Comparison of ENCODE assay signal across 15 cellular contexts in the genomic region with DNA sequence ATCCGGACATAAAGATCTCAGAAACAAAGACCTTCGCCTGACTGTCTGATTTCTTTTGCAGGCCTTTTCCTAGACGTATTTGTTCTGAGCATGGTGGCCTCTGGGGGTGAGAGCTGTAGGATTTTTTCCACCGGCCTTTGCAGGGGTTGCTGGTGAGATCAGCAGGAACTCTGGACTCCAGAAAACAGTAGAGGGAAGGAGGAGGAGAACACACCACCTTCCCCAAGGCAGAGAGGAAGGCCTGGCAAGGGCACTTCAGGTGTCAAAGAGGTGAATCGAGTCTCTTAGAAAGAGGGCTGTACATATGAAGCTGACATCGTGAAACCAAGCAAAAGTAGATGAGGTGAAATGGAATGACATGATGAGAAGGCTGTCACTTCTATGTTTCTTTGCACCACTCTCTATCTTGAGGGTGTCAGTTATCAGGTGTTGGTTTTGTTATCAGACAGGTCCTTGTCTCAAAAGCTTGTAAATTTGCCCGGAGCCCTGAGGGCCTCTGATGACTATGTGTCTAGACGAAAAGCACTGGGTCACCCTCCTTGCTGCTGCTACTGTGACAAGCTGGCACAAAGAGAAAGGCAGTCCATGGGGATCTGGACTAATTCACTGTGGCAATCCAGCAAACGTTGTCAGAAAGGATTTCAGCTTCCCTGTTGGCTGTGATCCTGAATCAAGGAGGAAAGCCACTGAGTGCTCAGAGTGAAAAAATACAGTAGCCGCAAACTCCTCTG.
"Had no signal": no experiment of that assay in that cellular context is flagged by ENCODE, and none has a peak within 500 bp of the region (broad histone marks: within the 10 kb centered on the region; RNA-seq: fewer than 3 reads in every experiment).

No MANE protein-coding gene starts in this region.

- H3K4me3 ChIP-seq: skin epidermis, stomach, thoracic aorta had no signal

- H3K9ac ChIP-seq: parathyroid adenoma had no signal

- H3K4me1 ChIP-seq: parathyroid adenoma, stomach had no signal

- H3K9me3 Mint-ChIP-seq: activated CD4-positive, alpha-beta memory T cell treated with anti-CD3 and anti-CD28 coated beads, Interleukin-2, amount 10 ng/mL, durations not matched to agents 7 days and 5 days; memory B cell had no signal

- DNase-seq: activated CD4-positive, alpha-beta memory T cell treated with anti-CD3 and anti-CD28 coated beads, Interleukin-2, amount 10 ng/mL, durations not matched to agents 7 days and 5 days; activated CD4-positive, alpha-beta T cell treated with anti-CD3 and anti-CD28 coated beads for 1 hour; activated gamma-delta T cell; activated T-cell treated with anti-CD3 and anti-CD28 coated beads, Interleukin-2, amount 50 U/mL, for 48 hours; amygdala; brain microvascular endothelial cell; dermis blood vessel endothelial cell; glutamatergic neuron; stomach had no signal

- H3K4me1 Mint-ChIP-seq: activated CD4-positive, alpha-beta memory T cell treated with anti-CD3 and anti-CD28 coated beads, Interleukin-2, amount 10 ng/mL, durations not matched to agents 7 days and 5 days; memory B cell had no signal

- H3K36me3 ChIP-seq: brain microvascular endothelial cell, stomach, thoracic aorta had no signal

- H3K36me3 Mint-ChIP-seq: activated naive CD8-positive, alpha-beta T cell; memory B cell had no signal

- H3K4me3 Mint-ChIP-seq: activated CD4-positive, alpha-beta memory T cell treated with anti-CD3 and anti-CD28 coated beads, Interleukin-2, amount 10 ng/mL, durations not matched to agents 7 days and 5 days; activated naive CD8-positive, alpha-beta T cell; memory B cell had no signal

- H3K27ac Mint-ChIP-seq: activated CD4-positive, alpha-beta memory T cell treated with anti-CD3 and anti-CD28 coated beads, Interleukin-2, amount 10 ng/mL, durations not matched to agents 7 days and 5 days; activated naive CD8-positive, alpha-beta T cell; memory B cell had no signal

- H3K27ac ChIP-seq: brain microvascular endothelial cell, parathyroid adenoma, skin epidermis, stomach, thoracic aorta had no signal

- H3K27me3 ChIP-seq: brain microvascular endothelial cell, stomach had no signal

- H3K9me3 ChIP-seq: stomach, thoracic aorta had no signal

- H2AFZ ChIP-seq: parathyroid adenoma had no signal

- ATAC-seq: esophagus mucosa had no signal

- H3K79me2 ChIP-seq: parathyroid adenoma had no signal
